Comparison of ENCODE assay signal across 8 cellular contexts in the genomic region with DNA sequence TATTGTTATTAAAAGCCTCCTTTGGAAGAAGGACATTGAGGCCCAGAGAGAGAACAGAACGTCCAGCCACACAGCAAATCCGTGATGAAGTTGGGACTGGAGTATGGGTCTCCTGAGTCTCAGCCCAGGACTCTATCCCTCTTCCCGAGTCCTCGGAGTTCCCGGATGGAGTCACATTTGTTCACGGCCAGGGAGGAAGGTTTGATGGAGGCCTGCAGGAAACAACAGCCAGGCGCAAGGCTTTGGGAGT. TPM values are rescaled to one million over a fixed set of nuclear protein-coding genes. Genes with fewer than 3 reads are reported as not detected.
A peak's percentile ranks its signal among the peaks of the same experiment; 100 is the strongest.
DNase-seq lines count a peak whose midpoint lies in the region; FAIRE-seq and TF ChIP-seq lines count a peak whose summit lies in the region.

No MANE protein-coding gene starts in this region.

- peak overlapping the region; percentile 65 for H3K18ac ChIP-seq in H1 (ENCODE audit: extremely low read depth, low read length)

- H2AFZ ChIP-seq in MM.1S (ENCODE audit: low read length) (peak overlapping the region; percentile 96), H1 (ENCODE audit: low read length) (peak overlapping the region; percentile 93), neural progenitor cell (replicated peaks) (peak overlapping the region; percentile 92)

- H2BK20ac ChIP-seq in H1 (ENCODE audit: low read length): no peak overlapping the region

- peak overlapping the region; percentile 95; the same call in 1 of the 2 replicates for H3K9ac ChIP-seq in MM.1S (ENCODE audit: low read length)
- H3K9ac ChIP-seq in H1 (replicated peaks in 1 of 4; ENCODE audit: extremely low read depth in 1 of 4, low read depth in 3 of 4, low read length in 3 of 4): peak overlapping the region in 2 of 4 experiments; percentile 36 to 48; a peak in 4 of 7 replicates
- H3K9ac ChIP-seq in neural progenitor cell: no peak overlapping the region

- peak overlapping the region; percentile 84 for H4K5ac ChIP-seq in H1 (ENCODE audit: insufficient read length, low read depth, low read length)

- H3K4me1 Mint-ChIP-seq in neural progenitor cell: peaks cover 21% of the 10 kb centered on the region

- H3K4me2 ChIP-seq in MM.1S (ENCODE audit: low read depth, low read length): peak overlapping the region; percentile 93
- peak overlapping the region; percentile 82 to 91 for H3K4me2 ChIP-seq in H1 (ENCODE audit: insufficient read depth in 1 of 2, low read depth in 2 of 2, low read length in 2 of 2)
- peak overlapping the region; percentile 99 for H3K4me2 ChIP-seq in neural progenitor cell

- peaks cover 2% of the 10 kb centered on the region; the same call in 1 of the 2 replicates for H3K23me2 ChIP-seq in H1 (ENCODE audit: low read depth, low read length)

- peaks cover 8% of the 10 kb centered on the region for H3K36me3 ChIP-seq in MM.1S (replicated peaks; ENCODE audit: insufficient read depth, low read length)
- H3K36me3 ChIP-seq in H1 (ENCODE audit: control insufficient read depth in 2 of 4, insufficient read depth in 4 of 4, low read length in 3 of 4): peaks cover 6 to 25% (median 13%) of the 10 kb centered on the region in 4 experiments
- no peaks in the 10 kb centered on the region for H3K36me3 ChIP-seq in neural progenitor cell

- peak overlapping the region; percentile 62; the same call in 1 of the 2 replicates for H2BK5ac ChIP-seq in H1 (ENCODE audit: low read depth, low read length)

- no peaks in the 10 kb centered on the region for H3K9me3 Mint-ChIP-seq in neural progenitor cell

- H2BK15ac ChIP-seq in H1 (ENCODE audit: low read length): no peak overlapping the region

- H3K79me2 ChIP-seq in MM.1S (ENCODE audit: low read length): peaks cover 38% of the 10 kb centered on the region
- peaks cover 3 to 27% of the 10 kb centered on the region in 2 experiments for H3K79me2 ChIP-seq in H1 (ENCODE audit: control insufficient read depth in 1 of 2, insufficient read depth in 2 of 2, low read length in 2 of 2)
- peaks cover 41% of the 10 kb centered on the region for H3K79me2 ChIP-seq in neural progenitor cell (ENCODE audit: low read depth)

- TF ChIP-seq EP300 in H1 (IDR thresholded peaks at IDR 0.05; ENCODE audit: borderline replicate concordance in 1 of 2, low read depth in 2 of 2, low read length in 2 of 2): no peak

- H3K4me3 Mint-ChIP-seq in neural progenitor cell: peak overlapping the region; percentile 90

- DNase-seq in DMS153 treated with DMSO at 0.1 percent for 48 hours (lab: John Stamatoyannopoulos, UW; ENCODE audit: unreplicated experiment) (peak; percentile 84), MM.1S (no peak), H1 (ENCODE audit: low read depth in 1 of 2, low spot score in 2 of 2) (no peak), neural progenitor cell (ENCODE audit: low spot score) (no peak), lower leg skin (ENCODE audit: low spot score in 2 of 2) (no peak), NCI-H774 (lab: John Stamatoyannopoulos, UW) (no peak), NCI-H2196 (lab: John Stamatoyannopoulos, UW; ENCODE audit: unreplicated experiment) (no peak), RCC 7860 (ENCODE audit: low spot score) (no peak)

- H3F3A ChIP-seq in MM.1S (ENCODE audit: insufficient read depth, low read length): peaks cover 14% of the 10 kb centered on the region
- H3F3A ChIP-seq in neural progenitor cell (ENCODE audit: low read depth): peaks cover 38% of the 10 kb centered on the region

- H2BK12ac ChIP-seq in H1 (ENCODE audit: low read depth, low read length): 0 out of 2 replicates have a peak overlapping the region, but pooled peaks have one; percentile 20

- CTCF ChIA-PET in H1 (lab: Charles Lee; ENCODE audit: partially characterized antibody): interaction anchor here (1.2 to 1.6 kb wide), 2 partner anchors 37 to 68 kb away, joined by 4 to 5 read pairs; no protein-coding TSS in a partner anchor

- H3K27ac ChIP-seq in MM.1S (ENCODE audit: low read length) (peak overlapping the region; percentile 80; the same call in 1 of the 2 replicates), H1 (ENCODE audit: low read depth, low read length) (peak overlapping the region; percentile 13; the same call in 1 of the 2 replicates), neural progenitor cell (no peak overlapping the region)

- no peaks in the 10 kb centered on the region for H3K9me2 ChIP-seq in MM.1S (replicated peaks; ENCODE audit: insufficient read depth, low read length)

- TF ChIP-seq RAD21 in H1 (IDR thresholded peaks at IDR 0.05 in 1 of 2, conservative IDR thresholded peaks at IDR 0.05 in 1 of 2; ENCODE audit: low read depth in 2 of 2, low read length in 2 of 2): no peak

- peak overlapping the region; percentile 88 for H3K27ac Mint-ChIP-seq in neural progenitor cell

- POLR2A ChIA-PET in H1 (lab: Charles Lee; ENCODE audit: partially characterized antibody): interaction anchor here (0.6 to 18.1 kb wide), 21 partner anchors 10 to 472 kb away, joined by 3 to 332 read pairs (median 4); a partner anchor contains a TSS

- peak overlapping the region; percentile 14 for H3K56ac ChIP-seq in H1 (replicated peaks; ENCODE audit: insufficient read length, low read depth, low read length)

- H3K4me3 ChIP-seq in MM.1S (ENCODE audit: low read length): peak overlapping the region; percentile 95
- H3K4me3 ChIP-seq in H1 (ENCODE audit: extremely low read depth in 1 of 4, insufficient read depth in 2 of 4, low read depth in 3 of 4, low read length in 4 of 4): peak overlapping the region in 3 of 4 experiments; percentile 17 to 89 (median 36); a peak in 6 of 8 replicates
- H3K4me3 ChIP-seq in neural progenitor cell: peak overlapping the region; percentile 70
- no peak overlapping the region for H3K4me3 ChIP-seq in lower leg skin (ENCODE audit: low read depth, poor library complexity, severe bottlenecking)

- peak overlapping the region; percentile 50 for H4K91ac ChIP-seq in H1 (replicated peaks; ENCODE audit: insufficient read length, low read length)

- H4K20me1 ChIP-seq in MM.1S (ENCODE audit: insufficient read depth, low read length) (no peaks in the 10 kb centered on the region), H1 (replicated peaks in 1 of 2; ENCODE audit: control insufficient read depth in 1 of 2, insufficient read depth in 2 of 2, low read length in 2 of 2) (peaks cover 0 to 2% of the 10 kb centered on the region in 2 experiments), neural progenitor cell (ENCODE audit: low read depth) (peaks cover 25% of the 10 kb centered on the region)

- no peak for FAIRE-seq in H1 (lab: Jason Lieb, UNC)
- FAIRE-seq in RCC 7860 (lab: Jason Lieb, UNC): no peak

- H3K4me1 ChIP-seq in MM.1S (ENCODE audit: low read length): peaks cover 16% of the 10 kb centered on the region
- H3K4me1 ChIP-seq in H1 (replicated peaks in 1 of 4; ENCODE audit: control insufficient read depth in 3 of 4, insufficient read depth in 4 of 4, low read length in 3 of 4): peaks cover 8 to 15% (median 10%) of the 10 kb centered on the region in 4 experiments; a peak in 6 of 7 replicates
- peaks cover 16% of the 10 kb centered on the region for H3K4me1 ChIP-seq in neural progenitor cell

- no peak overlapping the region for H2BK120ac ChIP-seq in H1 (replicated peaks; ENCODE audit: low read depth, low read length)

- no peaks in the 10 kb centered on the region for H3K27me3 ChIP-seq in MM.1S (replicated peaks; ENCODE audit: insufficient read depth, low read length)
- H3K27me3 ChIP-seq in H1 (replicated peaks in 1 of 4; ENCODE audit: control insufficient read depth in 3 of 4, extremely low read depth in 1 of 4, insufficient read depth in 3 of 4, low read length in 3 of 4): no peaks in the 10 kb centered on the region
- H3K27me3 ChIP-seq in neural progenitor cell: no peaks in the 10 kb centered on the region

- intact Hi-C loops in lower leg skin (cut with DNase I; ENCODE audit: low total_unique reads): no loop called here

- WGBS in H1 (ENCODE audit: extremely low coverage in 1 of 2, insufficient coverage in 1 of 2, insufficient read length in 1 of 2, insufficient replicate concordance in 2 of 2, low coverage in 1 of 2, low lambda C conversion rate in 2 of 2, missing lambda C conversion rate in 1 of 2), 2 experiments: 38% methylated on average over 7 of the region's 7 CpGs; no CpG with 5 or more reads in 1 of the 2 experiments
- 4 to 8% methylated on average over 7 of the region's 7 CpGs for whole genome bisulfite sequencing in lower leg skin, 2 donors

- TF ChIP-seq CTCF in MM.1S (IDR thresholded peaks at IDR 0.05; ENCODE audit: low read length) (no peak), H1 (IDR thresholded peaks at IDR 0.05; ENCODE audit: control extremely low read depth in 1 of 3, insufficient read depth in 1 of 3, low read depth in 1 of 3, low read length in 3 of 3) (no peak), neural progenitor cell (IDR thresholded peaks at IDR 0.05) (no peak), lower leg skin (IDR thresholded peaks at IDR 0.05) (no peak)

- no peak overlapping the region for H4K8ac ChIP-seq in H1 (ENCODE audit: extremely low read depth, insufficient read depth, low read length)

- H3K4ac ChIP-seq in H1 (replicated peaks; ENCODE audit: insufficient read length, low read depth, low read length): no peak overlapping the region

- H3K9me3 ChIP-seq in MM.1S (replicated peaks; ENCODE audit: insufficient read depth, low read length) (no peaks in the 10 kb centered on the region), H1 (ENCODE audit: insufficient read depth in 2 of 2, low read depth in 1 of 2, low read length in 1 of 2) (no peaks in the 10 kb centered on the region), neural progenitor cell (ENCODE audit: low read depth) (no peaks in the 10 kb centered on the region)

- H3K23ac ChIP-seq in H1 (ENCODE audit: insufficient read length): no peak overlapping the region

- H3K79me1 ChIP-seq in H1 (ENCODE audit: low read depth, low read length): peaks cover 3% of the 10 kb centered on the region; the same call in 1 of the 2 replicates

- H3K27me3 Mint-ChIP-seq in neural progenitor cell (ENCODE audit: insufficient read depth, low read depth): peaks cover 4% of the 10 kb centered on the region

- no peak for TF ChIP-seq POLR2A in H1 (IDR thresholded peaks at IDR 0.05; ENCODE audit: control extremely low read depth in 1 of 2, low read depth in 2 of 2, low read length in 2 of 2)
- no peak for TF ChIP-seq POLR2A in lower leg skin (IDR thresholded peaks at IDR 0.05)

- H2AK5ac ChIP-seq in H1 (ENCODE audit: low read depth, low read length): no peak overlapping the region

- H3K14ac ChIP-seq in H1 (ENCODE audit: insufficient read length): no peak overlapping the region

- H3K36me3 Mint-ChIP-seq in neural progenitor cell: peaks cover 18% of the 10 kb centered on the region

RNA-seq across cellular contexts. Expression of a gene that starts 0.4 kb away (rescaled TPM):
- 45.4 and 46.9 TPM in 2 replicates for total RNA-seq in H1 (2021; fragmentation: NEBNext Ultra II Directional; extraction: Animal tissue kit (Norgen Biotek cat#: 25700))
- 31.3 and 31.6 TPM in 2 replicates for polyA plus RNA-seq in H1 (2011; rRNA removed)
- 24.5 TPM for polyA plus RNA-seq in H1 (2011; cell fraction: cytosol; rRNA removed)
- polyA plus RNA-seq in H1 (2011; cell fraction: nucleus; rRNA removed): 30.3 TPM
- 26.6 to 30.9 TPM (median 28.9 TPM) in 4 replicates for polyA plus RNA-seq in H1 (2012, experiment 1 of 2)
- 20.3 TPM for polyA plus RNA-seq in H1 (2012, experiment 2 of 2)
- 24.0 TPM for polyA plus RNA-seq in H1 (2013, experiment 1 of 2)
- 22.5 TPM for polyA plus RNA-seq in H1 (2013, experiment 2 of 2)
- polyA minus RNA-seq in H1 (2011; rRNA and poly(A)+ RNA removed): 39.3 and 45.1 TPM in 2 replicates
- 20.0 TPM for polyA minus RNA-seq in H1 (2011; cell fraction: cytosol; rRNA and poly(A)+ RNA removed)
- polyA minus RNA-seq in H1 (2011; cell fraction: nucleus; rRNA and poly(A)+ RNA removed): 18.6 TPM
- total RNA-seq in neural progenitor cell (ENCODE audit: low replicate concordance): 37.2 and 51.0 TPM in 2 replicates
- 10 to 100 TPM; 41.1 to 62.0 (median 56.6) TPM for total RNA-seq in lower leg skin

RNA-seq across cellular contexts. Expression of a gene that starts 21.3 kb away (rescaled TPM):
- total RNA-seq in H1 (2021; fragmentation: NEBNext Ultra II Directional; extraction: Animal tissue kit (Norgen Biotek cat#: 25700)): 17.1 and 20.9 TPM in 2 replicates
- polyA plus RNA-seq in H1 (2011; rRNA removed): 16.7 and 18.4 TPM in 2 replicates
- polyA plus RNA-seq in H1 (2011; cell fraction: cytosol; rRNA removed): 27.5 TPM
- polyA plus RNA-seq in H1 (2011; cell fraction: nucleus; rRNA removed): 16.7 TPM
- polyA plus RNA-seq in H1 (2012, experiment 1 of 2): 15.5 to 32.2 TPM (median 27.2 TPM) in 4 replicates
- 18.5 TPM for polyA plus RNA-seq in H1 (2012, experiment 2 of 2)
- polyA plus RNA-seq in H1 (2013, experiment 1 of 2): 19.5 TPM
- polyA plus RNA-seq in H1 (2013, experiment 2 of 2): 18.8 TPM
- polyA minus RNA-seq in H1 (2011; rRNA and poly(A)+ RNA removed): 4.5 and 5.3 TPM in 2 replicates
- polyA minus RNA-seq in H1 (2011; cell fraction: cytosol; rRNA and poly(A)+ RNA removed): 6.0 TPM
- polyA minus RNA-seq in H1 (2011; cell fraction: nucleus; rRNA and poly(A)+ RNA removed): 3.7 TPM
- total RNA-seq in neural progenitor cell (ENCODE audit: low replicate concordance) (6.5 and 16.4 TPM in 2 replicates), lower leg skin (1 to 10 TPM; 2.0 to 3.6 (median 3.3) TPM)

RNA-seq across cellular contexts. Expression of a gene that starts 26.4 kb away (rescaled TPM):
- 4.2 and 4.3 TPM in 2 replicates for total RNA-seq in H1 (2021; fragmentation: NEBNext Ultra II Directional; extraction: Animal tissue kit (Norgen Biotek cat#: 25700))
- 1.9 and 2.5 TPM in 2 replicates for polyA plus RNA-seq in H1 (2011; rRNA removed)
- 3.5 TPM for polyA plus RNA-seq in H1 (2011; cell fraction: cytosol; rRNA removed)
- 3.2 TPM for polyA plus RNA-seq in H1 (2011; cell fraction: nucleus; rRNA removed)
- 3.6 to 4.6 TPM (median 4.3 TPM) in 4 replicates for polyA plus RNA-seq in H1 (2012, experiment 1 of 2)
- 2.1 TPM for polyA plus RNA-seq in H1 (2012, experiment 2 of 2)
- polyA plus RNA-seq in H1 (2013, experiment 1 of 2): 3.5 TPM
- polyA plus RNA-seq in H1 (2013, experiment 2 of 2): 3.4 TPM
- 3.2 and 4.7 TPM in 2 replicates for polyA minus RNA-seq in H1 (2011; rRNA and poly(A)+ RNA removed)
- 2.3 TPM for polyA minus RNA-seq in H1 (2011; cell fraction: cytosol; rRNA and poly(A)+ RNA removed)
- polyA minus RNA-seq in H1 (2011; cell fraction: nucleus; rRNA and poly(A)+ RNA removed): 3.2 TPM
- total RNA-seq in neural progenitor cell (ENCODE audit: low replicate concordance): 5.6 and 5.8 TPM in 2 replicates
- 1 to 10 TPM; 3.4 to 6.5 (median 4.7) TPM for total RNA-seq in lower leg skin

RNA-seq across cellular contexts. Expression of a gene that starts 29.8 kb away (rescaled TPM):
- not detected in 2 replicates for total RNA-seq in H1 (2021; fragmentation: NEBNext Ultra II Directional; extraction: Animal tissue kit (Norgen Biotek cat#: 25700))
- not detected in 2 replicates for polyA plus RNA-seq in H1 (2011; rRNA removed)
- not detected for polyA plus RNA-seq in H1 (2011; cell fraction: cytosol; rRNA removed)
- 0.09 TPM for polyA plus RNA-seq in H1 (2011; cell fraction: nucleus; rRNA removed)
- polyA plus RNA-seq in H1 (2012, experiment 1 of 2): 0.11 to 0.18 TPM (median 0.14 TPM) in 4 replicates
- polyA plus RNA-seq in H1 (2012, experiment 2 of 2): 0.10 TPM
- not detected for polyA plus RNA-seq in H1 (2013, experiment 1 of 2)
- polyA plus RNA-seq in H1 (2013, experiment 2 of 2): not detected
- polyA minus RNA-seq in H1 (2011; rRNA and poly(A)+ RNA removed): not detected in 2 replicates
- polyA minus RNA-seq in H1 (2011; cell fraction: cytosol; rRNA and poly(A)+ RNA removed): not detected
- polyA minus RNA-seq in H1 (2011; cell fraction: nucleus; rRNA and poly(A)+ RNA removed): not detected
- total RNA-seq in neural progenitor cell (ENCODE audit: low replicate concordance): not detected in 2 replicates
- not detected for total RNA-seq in lower leg skin

RNA-seq across cellular contexts. Expression of a gene that starts 43.0 kb away (rescaled TPM):
- 8.9 TPM in 2 replicates for total RNA-seq in H1 (2021; fragmentation: NEBNext Ultra II Directional; extraction: Animal tissue kit (Norgen Biotek cat#: 25700))
- 8.6 and 8.7 TPM in 2 replicates for polyA plus RNA-seq in H1 (2011; rRNA removed)
- 8.4 TPM for polyA plus RNA-seq in H1 (2011; cell fraction: cytosol; rRNA removed)
- polyA plus RNA-seq in H1 (2011; cell fraction: nucleus; rRNA removed): 35.6 TPM
- 9.2 to 11.2 TPM (median 10.1 TPM) in 4 replicates for polyA plus RNA-seq in H1 (2012, experiment 1 of 2)
- polyA plus RNA-seq in H1 (2012, experiment 2 of 2): 11.5 TPM
- polyA plus RNA-seq in H1 (2013, experiment 1 of 2): 7.5 TPM
- polyA plus RNA-seq in H1 (2013, experiment 2 of 2): 7.6 TPM
- 22.9 and 24.8 TPM in 2 replicates for polyA minus RNA-seq in H1 (2011; rRNA and poly(A)+ RNA removed)
- polyA minus RNA-seq in H1 (2011; cell fraction: cytosol; rRNA and poly(A)+ RNA removed): 7.0 TPM
- 28.7 TPM for polyA minus RNA-seq in H1 (2011; cell fraction: nucleus; rRNA and poly(A)+ RNA removed)
- 6.0 and 13.7 TPM in 2 replicates for total RNA-seq in neural progenitor cell (ENCODE audit: low replicate concordance)
- 10 to 100 TPM in 2 of 4 donors, 1 to 10 TPM in 2; 2.7 to 14.8 (median 9.0) TPM for total RNA-seq in lower leg skin
